Comparison of ENCODE assay signal across 7 cellular contexts in genomic region chr6:3054229-3055157, GRCh38. TPM values are rescaled to one million over a fixed set of nuclear protein-coding genes. Genes with fewer than 3 reads are reported as not detected.
DNase-seq lines count a peak whose midpoint lies in the region; ATAC-seq and TF ChIP-seq lines count a peak whose summit lies in the region.
"Not testable (repeated sequence)": the region's sequence is repeated elsewhere in the genome, so short reads cannot be mapped to it uniquely, and the experiment has no call there.

No MANE protein-coding gene starts in this region.

- H3K4me3 ChIP-seq in SU-DHL-6 (ENCODE audit: insufficient read depth, low read length, poor library complexity, severe bottlenecking); lung: not testable (repeated sequence)
- H3K4me3 ChIP-seq in astrocyte of the spinal cord (ENCODE audit: low read depth, low read length) = peak overlapping the region; percentile 38
- H3K4me3 ChIP-seq in fibroblast of pulmonary artery (replicated peaks; ENCODE audit: low read depth, low read length) = peak overlapping the region; percentile 47

- not testable (repeated sequence) for TF ChIP-seq CTCF in SU-DHL-6 (IDR thresholded peaks at IDR 0.05; ENCODE audit: insufficient read depth, low read length, poor library complexity, severe bottlenecking); astrocyte of the spinal cord (IDR thresholded peaks at IDR 0.05; ENCODE audit: low read depth, low read length); fibroblast of pulmonary artery (IDR thresholded peaks at IDR 0.05; ENCODE audit: low read length, missing control alignments); lung (IDR thresholded peaks at IDR 0.05; ENCODE audit: control extremely low read depth, extremely low read depth)

- in situ Hi-C loops in astrocyte of the spinal cord (cut with HindIII; ENCODE audit: low sequenced_read_pairs) = not testable (repeated sequence)

- not testable (repeated sequence) for H3K27me3 ChIP-seq in SU-DHL-6 (ENCODE audit: low read length); lung (ENCODE audit: control insufficient read depth, insufficient read depth)

- H3K4me1 ChIP-seq in lung (ENCODE audit: control insufficient read depth in 2 of 2, insufficient read depth in 2 of 2, low read length in 2 of 2) = not testable (repeated sequence)

- not testable (repeated sequence) for H3K36me3 ChIP-seq in SU-DHL-6 (ENCODE audit: low read length); lung (ENCODE audit: control insufficient read depth in 2 of 2, insufficient read depth in 2 of 2, low read length in 2 of 2)

- peak overlapping the region; percentile 57 for H3K4me2 ChIP-seq in SU-DHL-6 (ENCODE audit: low read depth, low read length, poor library complexity, severe bottlenecking)

- WGBS in lung, 2 donors = 40 to 46% methylated on average over 27 of the region's 27 CpGs

- H3K9me2 ChIP-seq in SU-DHL-6 (replicated peaks; ENCODE audit: insufficient read depth, low read length) = not testable (repeated sequence)

- H2AFZ ChIP-seq in SU-DHL-6 (ENCODE audit: low read depth, low read length, severe bottlenecking) = not testable (repeated sequence)

- not testable (repeated sequence) for H3K9ac ChIP-seq in SU-DHL-6 (ENCODE audit: low read length)

- not testable (repeated sequence) for H3K79me2 ChIP-seq in SU-DHL-6 (ENCODE audit: insufficient read depth, low read length)

- ATAC-seq in lung (ENCODE audit: insufficient read depth, low FRiP score) = peak; percentile 4

- not testable (repeated sequence) for H3F3A ChIP-seq in SU-DHL-6 (ENCODE audit: insufficient read depth)

- H4K20me1 ChIP-seq in SU-DHL-6 (ENCODE audit: low read depth, low read length) = not testable (repeated sequence)

- not testable (repeated sequence) for H3K9me3 ChIP-seq in SU-DHL-6 (ENCODE audit: insufficient read depth, low read length); lung (ENCODE audit: control insufficient read depth in 2 of 2, insufficient read depth in 1 of 2, low read length in 1 of 2)

- peak; percentile 35 for DNase-seq in EH (ENCODE audit: low read depth)
- peak; percentile 74 for DNase-seq in NCI-H2029 (lab: John Stamatoyannopoulos, UW)
- DNase-seq in astrocyte of the spinal cord (ENCODE audit: low read depth, low spot score) = peak; percentile 13
- DNase-seq in fibroblast of pulmonary artery (ENCODE audit: low read depth) = peak; percentile 27
- DNase-seq in lung (ENCODE audit: low spot score) = peak; percentile 67
- peak; percentile 55 for DNase-seq in retina

- not testable (repeated sequence) for H3K27ac ChIP-seq in SU-DHL-6 (ENCODE audit: low read depth, low read length)
- H3K27ac ChIP-seq in lung (ENCODE audit: low read depth in 1 of 2, low read length in 1 of 2) = peak overlapping the region in 1 of 2 donors; percentile 90

RNA-seq across cellular contexts. Expression of gene RIPK1, which starts 13.8 kb away (rescaled TPM):
- 10 to 100 TPM; 21.9 to 24.1 TPM for total RNA-seq in lung
- polyA plus RNA-seq in lung = 10 to 100 TPM; 12.1 to 17.6 TPM

RNA-seq across cellular contexts. Expression of gene NQO2, which starts 54.8 kb away (rescaled TPM):
- 10 to 100 TPM in 1 of 2 donors, 1 to 10 TPM in 1; 9.4 to 47.1 TPM for total RNA-seq in lung
- polyA plus RNA-seq in lung = 10 to 100 TPM; 42.6 to 43.7 TPM

Comparison
In these comparisons a context has a peak if more than half of its experiments do, and no peak if none do; other contexts are left out.
1. DNase-seq: peak in every context shown above with its lines; median percentile 74 in NCI-H2029; 67 in lung; 55 in retina; 35 in EH; 27 in fibroblast of pulmonary artery; 13 in astrocyte of the spinal cord.